Comparison of ENCODE assay signal across 8 cellular contexts in genomic region chr14:36942522-36943245, GRCh38.
DNase-seq lines count a peak whose midpoint lies in the region; ATAC-seq and TF ChIP-seq lines count a peak whose summit lies in the region.
"Had no signal": no experiment of that assay in that cellular context is flagged by ENCODE, and none has a peak within 500 bp of the region (broad histone marks: within the 10 kb centered on the region; RNA-seq: fewer than 3 reads in every experiment).

No MANE protein-coding gene starts in this region.

- ATAC-seq in GM21367 (IDR thresholded peaks at IDR 0.05; ENCODE audit: unreplicated experiment) (peak; percentile 14), sciatic nerve (peak; percentile 59)
- ATAC-seq in activated CD8-positive, alpha-beta T cell treated with anti-CD3 and anti-CD28 coated beads for 36 hours, result no peak

- H3K9me3 Mint-ChIP-seq in activated CD8-positive, alpha-beta T cell treated with anti-CD3 and anti-CD28 coated beads for 36 hours, result no peaks in the 10 kb centered on the region

- H3K4me1 Mint-ChIP-seq in activated CD8-positive, alpha-beta T cell treated with anti-CD3 and anti-CD28 coated beads for 36 hours (ENCODE audit: low read depth), result no peaks in the 10 kb centered on the region

- no peak overlapping the region for H3K27ac Mint-ChIP-seq in activated CD8-positive, alpha-beta T cell treated with anti-CD3 and anti-CD28 coated beads for 36 hours

- H3K27me3 Mint-ChIP-seq in activated CD8-positive, alpha-beta T cell treated with anti-CD3 and anti-CD28 coated beads for 36 hours, result peaks cover 3% of the 10 kb centered on the region

- no peak overlapping the region for H3K4me3 ChIP-seq in choroid plexus epithelial cell (ENCODE audit: low read depth, low read length)
- H3K4me3 ChIP-seq: body of pancreas had no signal

- CTCF ChIA-PET in activated CD8-positive, alpha-beta T cell treated with anti-CD3 and anti-CD28 coated beads for 36 hours (lab: Charles Lee), result interaction anchor here (0.7 to 3.4 kb wide), 16 partner anchors 10 to 421 kb away, joined by 3 to 40 read pairs (median 4); no protein-coding TSS in a partner anchor

- DNase-seq in NCI-H226 (peak; percentile 11), choroid plexus epithelial cell (ENCODE audit: low read depth) (peak; percentile 55), sciatic nerve (ENCODE audit: low spot score) (no peak), amygdala (lab: John Stamatoyannopoulos, UW) (no peak)
- no peak for DNase-seq in activated CD8-positive, alpha-beta T cell treated with anti-CD3 and anti-CD28 coated beads for 36 hours
- no peak for DNase-seq in stimulated activated naive CD4-positive, alpha-beta T cell (lab: John Stamatoyannopoulos, UW)

- TF ChIP-seq CTCF in choroid plexus epithelial cell (conservative IDR thresholded peaks at IDR 0.05; ENCODE audit: low read depth, low read length), result no peak
- TF ChIP-seq CTCF in activated CD8-positive, alpha-beta T cell treated with anti-CD3 and anti-CD28 coated beads for 36 hours (IDR thresholded peaks at IDR 0.05), result no peak

- intact Hi-C loops in sciatic nerve (cut with DNase I), result no loop called here
- intact Hi-C loops in activated CD8-positive, alpha-beta T cell treated with anti-CD3 and anti-CD28 coated beads for 36 hours (cut with micrococcal nuclease), result loop anchor here (10.0 kb wide), 1 partner anchor 288 kb away; no protein-coding TSS in a partner anchor

- no peaks in the 10 kb centered on the region for H3K36me3 Mint-ChIP-seq in activated CD8-positive, alpha-beta T cell treated with anti-CD3 and anti-CD28 coated beads for 36 hours (ENCODE audit: low read depth)

- POLR2A ChIA-PET in activated CD8-positive, alpha-beta T cell treated with anti-CD3 and anti-CD28 coated beads for 36 hours (lab: Charles Lee), result no interaction called here

- no peak overlapping the region for H3K4me3 Mint-ChIP-seq in activated CD8-positive, alpha-beta T cell treated with anti-CD3 and anti-CD28 coated beads for 36 hours

Comparison
In these comparisons a context has a peak if more than half of its experiments do, and no peak if none do; other contexts are left out.
1. DNase-seq: peak in NCI-H226 (single experiment) and choroid plexus epithelial cell (single experiment); none in sciatic nerve (single experiment), activated CD8-positive, alpha-beta T cell treated with anti-CD3 and anti-CD28 coated beads for 36 hours (single experiment), stimulated activated naive CD4-positive, alpha-beta T cell (0 of 6) and amygdala (0 of 56).